20 cellular contexts compared by ENCODE assay signal in genomic region chr5:77281969-77282336, GRCh38.
"Had no signal": no experiment of that assay in that cellular context is flagged by ENCODE, and none has a peak within 500 bp of the region (broad histone marks: within the 10 kb centered on the region; RNA-seq: fewer than 3 reads in every experiment).

No MANE protein-coding gene starts in this region.

- ATAC-seq: activated CD8-positive, alpha-beta T cell treated with anti-CD3 and anti-CD28 coated beads for 36 hours; activated T-cell treated with anti-CD3 and anti-CD28 coated beads, Interleukin-2, amount 50 U/mL, for 4 hours; effector memory CD8-positive, alpha-beta T cell; mucosa of descending colon; naive thymus-derived CD8-positive, alpha-beta T cell; stimulated activated naive CD8-positive, alpha-beta T cell treated with anti-CD3 and anti-CD28 coated beads, Interleukin-15, Interleukin-2, amounts not matched to agents 100 U/mL and 50 U/mL, for 24 hours; T-helper 17 cell had no signal

- H3K36me3 Mint-ChIP-seq: naive thymus-derived CD8-positive, alpha-beta T cell; WTC11 had no signal

- H3K27ac ChIP-seq: brain microvascular endothelial cell, gastroesophageal sphincter, left lung, suprapubic skin, upper lobe of left lung had no signal

- H3K4me3 Mint-ChIP-seq: activated CD8-positive, alpha-beta T cell treated with anti-CD3 and anti-CD28 coated beads for 36 hours; activated T-cell treated with anti-CD3 and anti-CD28 coated beads, Interleukin-2, amount 50 U/mL, for 4 hours; effector memory CD8-positive, alpha-beta T cell; naive thymus-derived CD8-positive, alpha-beta T cell; T-helper 17 cell; WTC11 had no signal

- H3K27me3 Mint-ChIP-seq: activated CD8-positive, alpha-beta T cell treated with anti-CD3 and anti-CD28 coated beads for 36 hours had no signal

- H3K27me3 ChIP-seq: brain microvascular endothelial cell, gastroesophageal sphincter, left lung, right lobe of liver, suprapubic skin, upper lobe of left lung had no signal

- H3K9me3 ChIP-seq: gastroesophageal sphincter, left lung, mucosa of descending colon, prostate gland, right lobe of liver, suprapubic skin, upper lobe of left lung had no signal

- H3K27ac Mint-ChIP-seq: activated CD8-positive, alpha-beta T cell treated with anti-CD3 and anti-CD28 coated beads for 36 hours; effector memory CD8-positive, alpha-beta T cell; naive thymus-derived CD8-positive, alpha-beta T cell; T-helper 17 cell; WTC11 had no signal

- H3K9me3 Mint-ChIP-seq: activated CD8-positive, alpha-beta T cell treated with anti-CD3 and anti-CD28 coated beads for 36 hours; activated T-cell treated with anti-CD3 and anti-CD28 coated beads, Interleukin-2, amount 50 U/mL, for 4 hours; effector memory CD8-positive, alpha-beta T cell; naive thymus-derived CD8-positive, alpha-beta T cell had no signal

- H3K4me1 ChIP-seq: gastroesophageal sphincter, left lung, prostate gland, upper lobe of left lung had no signal

- H3K36me3 ChIP-seq: brain microvascular endothelial cell, gastroesophageal sphincter, left lung, prostate gland, right lobe of liver, suprapubic skin, upper lobe of left lung had no signal

- DNase-seq: activated CD4-positive, alpha-beta T cell treated with anti-CD3 and anti-CD28 coated beads for 4 hours; activated CD8-positive, alpha-beta T cell treated with anti-CD3 and anti-CD28 coated beads for 36 hours; activated effector memory CD4-positive, alpha-beta T cell treated with Interleukin-2 at 50 U/mL for 16 hours; activated naive CD4-positive, alpha-beta T cell treated with anti-CD3 and anti-CD28 coated beads, Interleukin-2, amount 50 U/mL, for 16 hours; activated T-cell treated with anti-CD3 and anti-CD28 coated beads, Interleukin-2, amount 50 U/mL, for 4 hours; cerebellar nuclear complex; dermis blood vessel endothelial cell; effector memory CD8-positive, alpha-beta T cell; left lung; mucosa of descending colon; naive thymus-derived CD8-positive, alpha-beta T cell; stimulated activated naive CD8-positive, alpha-beta T cell treated with anti-CD3 and anti-CD28 coated beads, Interleukin-15, Interleukin-2, amounts not matched to agents 100 U/mL and 50 U/mL, for 24 hours; T-helper 17 cell had no signal

- H3K4me3 ChIP-seq: gastroesophageal sphincter, left lung, mucosa of descending colon, prostate gland, right lobe of liver, suprapubic skin, upper lobe of left lung had no signal
